Comparison of ENCODE assay signal across 8 cellular contexts in the genomic region with DNA sequence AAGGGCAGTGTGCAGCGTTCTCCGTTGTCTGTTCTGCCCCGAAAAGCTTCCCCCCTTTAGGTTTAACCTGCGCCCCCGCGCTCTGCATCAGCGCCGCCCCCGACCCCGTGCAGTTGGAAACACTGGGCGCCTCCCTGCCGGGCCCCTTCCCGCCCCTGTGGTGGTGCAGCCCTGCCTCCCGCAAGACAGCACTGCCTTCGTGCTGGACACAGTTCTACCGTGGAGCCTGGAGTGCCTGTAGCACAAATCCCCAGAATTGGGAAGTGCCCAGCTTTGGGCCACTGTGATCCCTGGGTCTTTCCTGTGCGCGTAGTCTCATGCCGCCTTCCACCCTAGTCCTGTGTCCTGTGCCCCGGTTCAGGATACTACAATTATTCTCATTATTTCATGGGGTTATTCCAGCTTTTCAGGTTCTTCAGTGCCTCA. TPM values are rescaled to one million over a fixed set of nuclear protein-coding genes. Genes with fewer than 3 reads are reported as not detected.
A peak's percentile ranks its signal among the peaks of the same experiment; 100 is the strongest.
DNase-seq lines count a peak whose midpoint lies in the region; ATAC-seq and TF ChIP-seq lines count a peak whose summit lies in the region.
"Not testable (repeated sequence)": the region's sequence is repeated elsewhere in the genome, so short reads cannot be mapped to it uniquely, and the experiment has no call there.

No MANE protein-coding gene starts in this region.

- H4K20me1 ChIP-seq in neural cell (ENCODE audit: insufficient read depth) = not testable (repeated sequence)

- not testable (repeated sequence) for H3K4me1 ChIP-seq in ES-I3 (ENCODE audit: insufficient read depth, low read length); iPS-15b (ENCODE audit: control insufficient read depth, insufficient read depth, low read length)

- not testable (repeated sequence) for H3K9me3 ChIP-seq in ES-I3 (ENCODE audit: control insufficient read depth, insufficient read depth, low read length); iPS-15b (ENCODE audit: control insufficient read depth, insufficient read depth, low read length); neural cell (ENCODE audit: low read length)

- DNase-seq in WTC11 (ENCODE audit: low spot score) = not testable (repeated sequence)
- DNase-seq in activated T-cell treated with anti-CD3 and anti-CD28 coated beads, Interleukin-2, amount 50 U/mL, for 48 hours = peak; percentile 82 to 86
- DNase-seq in cerebellar cortex (ENCODE audit: low spot score) = peak; percentile 29
- DNase-seq in stimulated activated CD4-positive, alpha-beta T cell treated with anti-CD3 and anti-CD28 coated beads, Interleukin-4, amount 100 ng/mL, for 1 hour = peak; percentile 54
- DNase-seq in type B pancreatic cell (ENCODE audit: extremely low spot score, unreplicated experiment) = peak; percentile 68

- not testable (repeated sequence) for H3K4me1 Mint-ChIP-seq in WTC11; type B pancreatic cell (ENCODE audit: unreplicated experiment)

- not testable (repeated sequence) for H3K9me3 Mint-ChIP-seq in WTC11, type B pancreatic cell

- not testable (repeated sequence) for H3K79me2 ChIP-seq in neural cell (replicated peaks; ENCODE audit: insufficient read depth, low read length)

- H3K4me2 ChIP-seq in neural cell (ENCODE audit: low read length) = not testable (repeated sequence)

- not testable (repeated sequence) for H3K27me3 ChIP-seq in iPS-15b (ENCODE audit: control insufficient read depth, insufficient read depth, low read length); neural cell (ENCODE audit: insufficient read depth, low read depth, low read length)

- not testable (repeated sequence) for H3K27ac Mint-ChIP-seq in WTC11
- peak overlapping the region; percentile 92 for H3K27ac Mint-ChIP-seq in type B pancreatic cell

- not testable (repeated sequence) for H3K36me3 ChIP-seq in ES-I3 (ENCODE audit: insufficient read depth, low read length); iPS-15b (ENCODE audit: control insufficient read depth, insufficient read depth, low read length); neural cell (ENCODE audit: insufficient read depth, low read length)

- TF ChIP-seq EP300 in neural cell (conservative IDR thresholded peaks at IDR 0.05; ENCODE audit: poor library complexity, severe bottlenecking) = not testable (repeated sequence)

- H3K4me3 ChIP-seq in iPS-15b (ENCODE audit: low read depth, low read length) = peak overlapping the region; percentile 24
- H3K4me3 ChIP-seq in neural cell (ENCODE audit: low read length) = peak overlapping the region; percentile 35

- not testable (repeated sequence) for TF ChIP-seq CTCF in WTC11 (IDR thresholded peaks at IDR 0.05); neural cell (IDR thresholded peaks at IDR 0.05; ENCODE audit: poor library complexity, severe bottlenecking); type B pancreatic cell (conservative IDR thresholded peaks at IDR 0.05)

- POLR2A ChIA-PET in WTC11 (lab: Charles Lee) = not testable (repeated sequence)

- H3F3A ChIP-seq in neural cell (ENCODE audit: insufficient read depth, low read length, poor library complexity, severe bottlenecking) = not testable (repeated sequence)

- not testable (repeated sequence) for TF ChIP-seq RAD21 in neural cell (conservative IDR thresholded peaks at IDR 0.05)

- H3K27ac ChIP-seq in neural cell (ENCODE audit: low read length) = not testable (repeated sequence)

- H3K27me3 Mint-ChIP-seq in WTC11 (ENCODE audit: low read depth); type B pancreatic cell: not testable (repeated sequence)

- not testable (repeated sequence) for H3K36me3 Mint-ChIP-seq in WTC11, type B pancreatic cell

- CTCF ChIA-PET in WTC11 (lab: Charles Lee) = not testable (repeated sequence)

- H3K4me3 Mint-ChIP-seq in WTC11 (peak overlapping the region; percentile 56), type B pancreatic cell (peak overlapping the region; percentile 86)

- H3K9ac ChIP-seq in ES-I3 (ENCODE audit: low read depth, low read length) = peak overlapping the region; percentile 32; the same call in 1 of the 2 replicates
- H3K9ac ChIP-seq in iPS-15b (ENCODE audit: low read depth, low read length); neural cell (ENCODE audit: low read length): not testable (repeated sequence)

- not testable (repeated sequence) for H3K9me2 ChIP-seq in neural cell (ENCODE audit: insufficient read depth, low read length)

- H2AFZ ChIP-seq in neural cell (ENCODE audit: low read depth, low read length) = not testable (repeated sequence)

- ATAC-seq in WTC11 = peak; percentile 38

RNA-seq across cellular contexts. Expression of a gene that starts 47.1 kb away (rescaled TPM):
- total RNA-seq in WTC11 (2021) = 58.4 to 65.1 TPM (median 61.6 TPM) in 3 replicates
- 16.3 and 22.4 TPM in 2 replicates for polyA plus RNA-seq in neural cell
- polyA minus RNA-seq in neural cell = 15.4 and 21.2 TPM in 2 replicates
- total RNA-seq in type B pancreatic cell (ENCODE audit: low replicate concordance) = 21.6 and 42.5 TPM in 2 replicates
